In the genomic region with DNA sequence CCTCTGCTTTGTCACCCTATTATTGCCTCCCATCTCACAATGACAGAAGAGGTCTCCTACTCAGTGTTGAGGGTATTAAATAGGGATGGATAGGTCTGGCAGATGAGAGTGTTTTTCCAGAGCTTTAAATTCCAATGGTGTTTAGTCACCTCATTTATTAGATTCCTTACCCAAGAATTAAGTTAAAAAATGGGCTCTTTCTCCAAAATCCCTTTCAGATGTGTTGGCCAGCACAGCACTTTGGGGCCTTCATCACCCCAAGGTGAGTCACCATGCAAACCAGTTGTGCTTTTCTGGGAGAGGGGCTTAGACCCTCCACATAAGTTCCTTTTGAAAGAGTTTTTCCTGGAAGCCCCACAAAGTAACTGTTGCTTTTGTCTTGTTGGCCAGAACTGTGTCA, we compare ENCODE assay signal across 15 cellular contexts.
DNase-seq lines count a peak whose midpoint lies in the region; ATAC-seq and TF ChIP-seq lines count a peak whose summit lies in the region.
"Had no signal": no experiment of that assay in that cellular context is flagged by ENCODE, and none has a peak within 500 bp of the region (broad histone marks: within the 10 kb centered on the region; RNA-seq: fewer than 3 reads in every experiment).

No MANE protein-coding gene starts in this region.

- H4K20me1 ChIP-seq in SK-N-SH (ENCODE audit: insufficient read depth) = no peaks in the 10 kb centered on the region

- TF ChIP-seq CTCF in SK-N-SH (IDR thresholded peaks at IDR 0.05) (no peak), transverse colon (IDR thresholded peaks at IDR 0.05) (no peak), heart right ventricle (IDR thresholded peaks at IDR 0.05) (no peak)

- H3K79me2 ChIP-seq in SK-N-SH (ENCODE audit: insufficient read depth) = no peaks in the 10 kb centered on the region

- in situ Hi-C loops in transverse colon (cut with MboI; ENCODE audit: low pct_ligation_motif_present in 1 of 4, low pct_unique_long_range_greater_than_20kb in 1 of 4, low sequenced_read_pairs in 3 of 4) = no loop called here

- H3K36me3 ChIP-seq in SK-N-SH (replicated peaks in 1 of 2; ENCODE audit: control insufficient read depth in 1 of 2, insufficient read depth in 2 of 2, low read length in 1 of 2) = no peaks in the 10 kb centered on the region
- H3K36me3 ChIP-seq in aorta (ENCODE audit: control insufficient read depth in 1 of 2, insufficient read depth in 2 of 2, low read length in 1 of 2) = no peaks in the 10 kb centered on the region
- no peaks in the 10 kb centered on the region for H3K36me3 ChIP-seq in transverse colon
- H3K36me3 ChIP-seq in heart right ventricle = no peaks in the 10 kb centered on the region
- H3K36me3 ChIP-seq: tibial artery had no signal

- H3K9me3 ChIP-seq in SK-N-SH = no peaks in the 10 kb centered on the region
- H3K9me3 ChIP-seq in aorta (ENCODE audit: control insufficient read depth, low read length) = no peaks in the 10 kb centered on the region
- H3K9me3 ChIP-seq in transverse colon = no peaks in the 10 kb centered on the region
- peaks cover 0 to 38% (median 0%) of the 10 kb centered on the region in 11 donors for H3K9me3 ChIP-seq in heart right ventricle
- H3K9me3 ChIP-seq: tibial artery had no signal

- H3K4me1 ChIP-seq in SK-N-SH (ENCODE audit: control insufficient read depth in 1 of 2, insufficient read depth in 2 of 2, low read depth in 1 of 2, low read length in 1 of 2) (no peaks in the 10 kb centered on the region), aorta (ENCODE audit: control insufficient read depth in 1 of 2, insufficient read depth in 2 of 2, low read length in 2 of 2) (no peaks in the 10 kb centered on the region), transverse colon (no peaks in the 10 kb centered on the region), heart right ventricle (peaks cover 0 to 3% (median 0%) of the 10 kb centered on the region in 9 donors)

- POLR2A ChIA-PET in SK-N-SH (lab: Yijun Ruan, JAX) = no interaction called here

- H3K27me3 ChIP-seq in SK-N-SH (ENCODE audit: insufficient read depth) = no peaks in the 10 kb centered on the region
- no peaks in the 10 kb centered on the region for H3K27me3 ChIP-seq in aorta (ENCODE audit: control insufficient read depth in 1 of 2, insufficient read depth in 2 of 2, low read length in 1 of 2)
- no peaks in the 10 kb centered on the region for H3K27me3 ChIP-seq in transverse colon
- H3K27me3 ChIP-seq in heart right ventricle = peaks cover 0 to 15% (median 0%) of the 10 kb centered on the region in 7 donors
- H3K27me3 ChIP-seq: tibial artery had no signal

- peaks cover 6% of the 10 kb centered on the region for H3F3A ChIP-seq in SK-N-SH (replicated peaks; ENCODE audit: insufficient read depth)

- H3K4me3 ChIP-seq in SK-N-SH (ENCODE audit: low read depth in 2 of 2, low read length in 1 of 2) (no peak overlapping the region), aorta (ENCODE audit: low read length in 2 of 2) (no peak overlapping the region), transverse colon (no peak overlapping the region), heart right ventricle (no peak overlapping the region)
- H3K4me3 ChIP-seq: skin epidermis, tibial artery had no signal

- TF ChIP-seq EP300 in SK-N-SH (IDR thresholded peaks at IDR 0.05; ENCODE audit: borderline replicate concordance in 1 of 2, low read depth in 1 of 2, low read length in 1 of 2) = no peak
- no peak for TF ChIP-seq EP300 in transverse colon (IDR thresholded peaks at IDR 0.05; ENCODE audit: low read depth)

- no peak overlapping the region for H3K4me2 ChIP-seq in SK-N-SH

- H2AFZ ChIP-seq in SK-N-SH (ENCODE audit: low read depth) = no peak overlapping the region

- peak overlapping the region in 1 of 2 experiments; percentile 51; a peak in 1 of 4 replicates for H3K27ac ChIP-seq in SK-N-SH (ENCODE audit: low read depth in 2 of 2, low read length in 1 of 2)
- H3K27ac ChIP-seq in aorta (ENCODE audit: low read depth in 1 of 2, low read length in 2 of 2) = no peak overlapping the region
- H3K27ac ChIP-seq in transverse colon = no peak overlapping the region
- no peak overlapping the region for H3K27ac ChIP-seq in heart right ventricle
- H3K27ac ChIP-seq: 22Rv1, tibial artery had no signal

- no peak for TF ChIP-seq RAD21 in SK-N-SH (IDR thresholded peaks at IDR 0.05; ENCODE audit: low read length)

- ATAC-seq in SK-N-SH treated with all-trans-retinoic acid at 6 μM for 48 hours (peak; percentile 86), aorta (ENCODE audit: low FRiP score) (peak; percentile 50), heart right ventricle (no peak)
- ATAC-seq: activated CD4-positive, CD25-positive, alpha-beta regulatory T cell treated with anti-CD3 and anti-CD28 coated beads, Interleukin-2, amount 50 U/mL, for 24 hours; naive thymus-derived CD8-positive, alpha-beta T cell had no signal

- DNase-seq in SK-N-SH (no peak), amniotic stem cell (lab: John Stamatoyannopoulos, UW) (peak; percentile 7), foreskin melanocyte (peak; percentile 16), aorta (no peak), iPS-NIHi11 (ENCODE audit: low spot score) (no peak), transverse colon (no peak), heart right ventricle (no peak)
- DNase-seq: activated T-cell treated with anti-CD3 and anti-CD28 coated beads, Interleukin-2, amount 50 U/mL, for 24 hours; DMS79 treated with DMSO at 0.1 percent for 48 hours; naive thymus-derived CD8-positive, alpha-beta T cell; tibial artery had no signal

- H3K9ac ChIP-seq in SK-N-SH = no peak overlapping the region

- CTCF ChIA-PET in SK-N-SH (lab: Yijun Ruan, JAX) = interaction anchor here (1.4 kb wide), 1 partner anchor 26 kb away, joined by 3 read pairs; no protein-coding TSS in a partner anchor

- TF ChIP-seq POLR2A in transverse colon (IDR thresholded peaks at IDR 0.05) = no peak

- intact Hi-C loops in aorta (cut with DNase I) = no loop called here
- intact Hi-C loops in transverse colon (cut with DNase I; ENCODE audit: low total_unique reads) = no loop called here
- intact Hi-C loops in heart right ventricle (cut with DNase I) = no loop called here

- H3K9me2 ChIP-seq in SK-N-SH = no peaks in the 10 kb centered on the region

TF ChIP-seq in SK-N-SH treated with all-trans-retinoic acid at 6 μM for 48 hours, 23 proteins besides CTCF, POLR2A, EP300 and RAD21:
- no peak for TF ChIP-seq ZNF565 (CRISPR knock-in tag; conservative IDR thresholded peaks at IDR 0.05; ENCODE audit: low read depth)
- 0 out of 2 replicates have a peak, but pooled peaks have one; percentile 29 for TF ChIP-seq GLIS3 (CRISPR knock-in tag; IDR thresholded peaks at IDR 0.05)
- TF ChIP-seq ZNF70 (CRISPR knock-in tag; IDR thresholded peaks at IDR 0.05) = no peak
- no peak for TF ChIP-seq RARB (CRISPR knock-in tag; IDR thresholded peaks at IDR 0.05)
- 0 out of 2 replicates have a peak, but pooled peaks have one; percentile 20 for TF ChIP-seq ZFP3 (CRISPR knock-in tag; IDR thresholded peaks at IDR 0.05)
- no peak for TF ChIP-seq ESRRG (CRISPR knock-in tag; IDR thresholded peaks at IDR 0.05)
- 0 out of 2 replicates have a peak, but pooled peaks have one; percentile 64 for TF ChIP-seq CSDC2 (CRISPR knock-in tag; IDR thresholded peaks at IDR 0.05)
- peak; percentile 92 for TF ChIP-seq ISL1 (CRISPR knock-in tag; IDR thresholded peaks at IDR 0.05)

TF ChIP-seq in SK-N-SH, 30 proteins besides CTCF, POLR2A, EP300 and RAD21:
- TF ChIP-seq FOSL2 (IDR thresholded peaks at IDR 0.05; ENCODE audit: borderline replicate concordance, low read depth) (no peak), FOXJ3 (CRISPR knock-in tag; IDR thresholded peaks at IDR 0.05) (no peak), MEF2A (IDR thresholded peaks at IDR 0.05; ENCODE audit: borderline replicate concordance, low read depth) (no peak), JUND (IDR thresholded peaks at IDR 0.05) (no peak), GABPA (IDR thresholded peaks at IDR 0.05; ENCODE audit: low read depth) (no peak), CHD2 (IDR thresholded peaks at IDR 0.05; ENCODE audit: low read length, partially characterized antibody) (no peak), SMC3 (IDR thresholded peaks at IDR 0.05; ENCODE audit: low read depth, low read length) (no peak), FOXM1 (IDR thresholded peaks at IDR 0.05; ENCODE audit: low read depth) (no peak), EZH2phosphoT487 (IDR thresholded peaks at IDR 0.05; ENCODE audit: borderline replicate concordance, low read depth) (no peak), TCF12 (IDR thresholded peaks at IDR 0.05) (no peak)
- TF ChIP-seq, protein P1, sequence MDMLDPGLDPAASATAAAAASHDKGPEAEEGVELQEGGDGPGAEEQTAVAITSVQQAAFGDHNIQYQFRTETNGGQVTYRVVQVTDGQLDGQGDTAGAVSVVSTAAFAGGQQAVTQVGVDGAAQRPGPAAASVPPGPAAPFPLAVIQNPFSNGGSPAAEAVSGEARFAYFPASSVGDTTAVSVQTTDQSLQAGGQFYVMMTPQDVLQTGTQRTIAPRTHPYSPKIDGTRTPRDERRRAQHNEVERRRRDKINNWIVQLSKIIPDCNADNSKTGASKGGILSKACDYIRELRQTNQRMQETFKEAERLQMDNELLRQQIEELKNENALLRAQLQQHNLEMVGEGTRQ (IDR thresholded peaks at IDR 0.05; ENCODE audit: borderline replicate concordance, low read depth, low read length) = no peak
- TF ChIP-seq, protein P2, sequence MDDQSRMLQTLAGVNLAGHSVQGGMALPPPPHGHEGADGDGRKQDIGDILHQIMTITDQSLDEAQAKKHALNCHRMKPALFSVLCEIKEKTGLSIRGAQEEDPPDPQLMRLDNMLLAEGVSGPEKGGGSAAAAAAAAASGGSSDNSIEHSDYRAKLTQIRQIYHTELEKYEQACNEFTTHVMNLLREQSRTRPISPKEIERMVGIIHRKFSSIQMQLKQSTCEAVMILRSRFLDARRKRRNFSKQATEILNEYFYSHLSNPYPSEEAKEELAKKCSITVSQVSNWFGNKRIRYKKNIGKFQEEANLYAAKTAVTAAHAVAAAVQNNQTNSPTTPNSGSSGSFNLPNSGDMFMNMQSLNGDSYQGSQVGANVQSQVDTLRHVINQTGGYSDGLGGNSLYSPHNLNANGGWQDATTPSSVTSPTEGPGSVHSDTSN (IDR thresholded peaks at IDR 0.05) = no peak
- TF ChIP-seq, protein P3, sequence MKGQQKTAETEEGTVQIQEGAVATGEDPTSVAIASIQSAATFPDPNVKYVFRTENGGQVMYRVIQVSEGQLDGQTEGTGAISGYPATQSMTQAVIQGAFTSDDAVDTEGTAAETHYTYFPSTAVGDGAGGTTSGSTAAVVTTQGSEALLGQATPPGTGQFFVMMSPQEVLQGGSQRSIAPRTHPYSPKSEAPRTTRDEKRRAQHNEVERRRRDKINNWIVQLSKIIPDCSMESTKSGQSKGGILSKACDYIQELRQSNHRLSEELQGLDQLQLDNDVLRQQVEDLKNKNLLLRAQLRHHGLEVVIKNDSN (IDR thresholded peaks at IDR 0.05; ENCODE audit: borderline replicate concordance, low read depth) = no peak

Comparison
In these comparisons a context has a peak if more than half of its experiments do, and no peak if none do; other contexts are left out.
1. ATAC-seq: peak in SK-N-SH treated with all-trans-retinoic acid at 6 μM for 48 hours (single experiment) and aorta (single experiment); none in heart right ventricle (0 of 8).
2. DNase-seq: peak in amniotic stem cell (single experiment) and foreskin melanocyte (single experiment); none in SK-N-SH (single experiment), aorta (0 of 2), iPS-NIHi11 (single experiment), transverse colon (single experiment) and heart right ventricle (0 of 2).